26 cellular contexts compared by ENCODE assay signal in the genomic region with DNA sequence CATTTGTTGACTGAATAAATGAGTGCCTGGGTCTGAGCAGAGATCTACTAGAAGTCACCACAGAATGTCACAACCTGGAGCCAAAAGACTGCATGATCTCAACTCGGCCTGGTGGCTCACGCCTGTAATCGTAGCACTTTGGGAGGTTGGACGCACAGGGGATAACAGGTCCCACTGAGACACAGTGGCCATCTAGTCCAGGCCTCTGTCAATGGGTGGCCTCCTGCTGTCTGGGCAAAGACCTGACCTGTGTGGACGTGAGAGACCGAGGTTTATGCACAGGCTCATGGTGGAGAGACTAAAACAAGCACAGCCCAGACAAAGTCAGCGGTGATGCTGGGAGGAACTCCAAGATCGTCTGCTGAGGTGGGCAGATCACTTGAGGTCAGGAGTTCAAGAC.
"Had no signal": no experiment of that assay in that cellular context is flagged by ENCODE, and none has a peak within 500 bp of the region (broad histone marks: within the 10 kb centered on the region; RNA-seq: fewer than 3 reads in every experiment).

No MANE protein-coding gene starts in this region.

- DNase-seq: colonic mucosa; cortex of kidney; dermis blood vessel endothelial cell; dorsolateral prefrontal cortex; effector CD4-positive, alpha-beta T cell; effector CD8-positive, alpha-beta T cell; effector memory CD4-positive, alpha-beta T cell; effector memory CD8-positive, alpha-beta T cell; endodermal cell; esophagus squamous epithelium; foreskin fibroblast; gastrocnemius medialis; glutamatergic neuron; heart right ventricle had no signal

- H3K27ac ChIP-seq: colonic mucosa, coronary artery, dorsolateral prefrontal cortex, epithelial cell of prostate, esophagus muscularis mucosa, esophagus squamous epithelium, foreskin keratinocyte, gastrocnemius medialis, gastroesophageal sphincter, heart left ventricle, heart right ventricle had no signal

- H3K4me3 ChIP-seq: colonic mucosa, coronary artery, esophagus muscularis mucosa, esophagus squamous epithelium, gastrocnemius medialis, gastroesophageal sphincter, heart left ventricle, heart right ventricle had no signal

- H3K27me3 ChIP-seq: colonic mucosa, foreskin keratinocyte had no signal

- H3K9me3 Mint-ChIP-seq: dendritic cell treated with granulocyte-macrophage colony-stimulating factor and Interleukin-4, amounts not matched to agents 40 ng/mL and 50 ng/mL, for 4 days had no signal

- H3K4me1 ChIP-seq: colonic mucosa, foreskin keratinocyte had no signal

- ATAC-seq: effector memory CD8-positive, alpha-beta T cell; esophagus mucosa; foreskin keratinocyte; gastrocnemius medialis; gastroesophageal sphincter; heart right ventricle had no signal

- FAIRE-seq: colon, endometrium, endothelial cell of umbilical vein, frontal cortex had no signal

- H3K4me3 Mint-ChIP-seq: dendritic cell treated with granulocyte-macrophage colony-stimulating factor and Interleukin-4, amounts not matched to agents 40 ng/mL and 50 ng/mL, for 4 days; effector memory CD8-positive, alpha-beta T cell; endodermal cell had no signal

- H3K27ac Mint-ChIP-seq: dendritic cell treated with granulocyte-macrophage colony-stimulating factor and Interleukin-4, amounts not matched to agents 40 ng/mL and 50 ng/mL, for 4 days; effector memory CD8-positive, alpha-beta T cell; endodermal cell had no signal

- H3K36me3 ChIP-seq: colonic mucosa, esophagus muscularis mucosa, esophagus squamous epithelium, gastrocnemius medialis, gastroesophageal sphincter, heart left ventricle, heart right ventricle had no signal

- H3K9me3 ChIP-seq: colonic mucosa, esophagus muscularis mucosa, esophagus squamous epithelium, gastrocnemius medialis, gastroesophageal sphincter, heart left ventricle, heart right ventricle had no signal
